ENCODE assay signal across 7 cellular contexts in the genomic region with DNA sequence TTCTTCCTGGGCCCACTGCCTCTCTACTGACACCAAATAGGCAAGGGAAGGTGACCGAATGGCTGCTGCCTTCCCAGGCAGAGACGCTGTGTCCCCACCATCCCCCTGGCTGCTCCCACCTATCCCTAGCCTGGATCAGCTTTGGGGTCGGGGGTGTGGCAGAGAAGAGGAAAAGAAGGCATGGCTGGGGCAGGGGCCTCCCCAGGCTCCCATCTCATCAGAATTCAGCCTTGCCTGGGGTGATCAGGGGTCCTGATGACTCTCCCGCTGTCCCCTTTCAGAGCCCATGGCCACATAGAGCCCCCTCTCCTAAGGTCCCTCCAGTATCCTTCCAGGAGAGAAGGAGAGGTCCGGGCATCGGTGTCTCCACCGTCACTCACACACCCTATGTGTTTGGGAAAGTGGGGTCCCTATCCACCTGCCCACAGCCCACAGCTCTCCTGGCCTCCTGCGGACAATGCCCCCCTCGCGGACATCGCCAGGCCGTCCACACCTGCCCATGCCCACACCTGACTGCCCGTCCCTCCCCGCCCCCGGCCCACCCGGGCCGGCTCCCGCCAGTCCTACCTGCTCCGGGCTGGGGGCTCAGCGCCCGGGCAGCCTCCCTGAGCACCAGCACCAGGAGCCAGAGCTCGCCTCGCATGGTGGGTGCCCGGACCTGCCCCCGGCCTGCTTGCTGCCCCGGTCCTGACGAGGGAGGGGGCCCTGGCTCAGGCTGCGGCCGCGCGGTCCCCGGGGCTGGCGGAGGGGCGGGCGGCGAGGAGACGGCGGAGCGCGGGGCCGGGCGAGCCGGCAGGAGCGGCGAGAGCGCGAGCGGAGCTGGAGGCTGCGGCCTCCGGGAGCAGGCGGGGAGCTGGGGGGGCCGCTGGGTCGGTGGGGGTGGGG. TPM values are rescaled to one million over a fixed set of nuclear protein-coding genes. Genes with fewer than 3 reads are reported as not detected.
DNase-seq lines count a peak whose midpoint lies in the region; ATAC-seq and TF ChIP-seq lines count a peak whose summit lies in the region.

A gene (minus strand): TSS at position 843 of the 885 bp plus-strand sequence. CDS start 200 bp downstream, at position 643.

- H3K9me3 ChIP-seq in iPS-18c (ENCODE audit: control insufficient read depth, insufficient read depth, low read length) (no peaks in the 10 kb centered on the region), adrenal gland (replicated peaks in 1 of 3) (no peaks in the 10 kb centered on the region)

- ATAC-seq in GM21447 (IDR thresholded peaks at IDR 0.05; ENCODE audit: unreplicated experiment): no peak

- H4K20me1 ChIP-seq in KMS-11 (ENCODE audit: insufficient read depth): no peaks in the 10 kb centered on the region

- peak within 1 kb of the TSS; percentile 52 for H3K4me2 ChIP-seq in KMS-11

- H3K27ac Mint-ChIP-seq in activated naive CD8-positive, alpha-beta T cell: peak within 1 kb of the TSS; percentile 99

- peaks cover 48% of the 10 kb centered on the region for H3K4me1 Mint-ChIP-seq in activated naive CD8-positive, alpha-beta T cell (ENCODE audit: low read depth)

- H3K27me3 ChIP-seq in KMS-11 (ENCODE audit: insufficient read depth, low read depth) (peaks cover 9% of the 10 kb centered on the region; the same call in 1 of the 2 replicates), adrenal gland (no peaks in the 10 kb centered on the region)

- H3K36me3 Mint-ChIP-seq in activated naive CD8-positive, alpha-beta T cell: no peaks in the 10 kb centered on the region

- H3K4me3 Mint-ChIP-seq in activated naive CD8-positive, alpha-beta T cell: peak within 1 kb of the TSS; percentile 96

- H3K79me2 ChIP-seq in KMS-11 (ENCODE audit: insufficient read depth, low read depth): no peaks in the 10 kb centered on the region

- peak within 1 kb of the TSS; percentile 53; the same call in 1 of the 2 replicates for H3K9ac ChIP-seq in KMS-11

- no peaks in the 10 kb centered on the region for H3K36me3 ChIP-seq in KMS-11 (ENCODE audit: insufficient read depth)
- H3K36me3 ChIP-seq in adrenal gland (replicated peaks in 1 of 2): no peaks in the 10 kb centered on the region

- H3K4me1 ChIP-seq in KMS-11 (ENCODE audit: low read depth, poor library complexity, severe bottlenecking) (peaks cover 11% of the 10 kb centered on the region), adrenal gland (replicated peaks in 1 of 2) (peaks cover 9 to 12% of the 10 kb centered on the region in 2 donors)

- H2AFZ ChIP-seq in KMS-11 (ENCODE audit: low read depth): peak within 1 kb of the TSS; percentile 73

- H3K4me3 ChIP-seq in KMS-11 (IDR thresholded peaks at IDR 0.05; ENCODE audit: insufficient read depth, low read depth, low read length): no peak within 1 kb of the TSS
- H3K4me3 ChIP-seq in iPS-18c (ENCODE audit: insufficient read depth, low read depth, low read length): peak within 1 kb of the TSS; percentile 83
- H3K4me3 ChIP-seq in adrenal gland: peak within 1 kb of the TSS in 1 of 4 donors; percentile 81

- intact Hi-C loops in adrenal gland (cut with DNase I): loop anchor here (5.0 to 10.0 kb wide), 3 partner anchors 84 to 276 kb away; a partner anchor contains a TSS

- no peaks in the 10 kb centered on the region for H3K9me3 Mint-ChIP-seq in activated naive CD8-positive, alpha-beta T cell (ENCODE audit: low read depth)

- TF ChIP-seq POLR2A in adrenal gland (IDR thresholded peaks at IDR 0.05): no peak

- DNase-seq in stimulated activated naive CD4-positive, alpha-beta T cell treated with Interleukin-2 at 50 U/mL for 16 hours (lab: John Stamatoyannopoulos, UW): peak; percentile 16
- DNase-seq in AML-193 (lab: John Stamatoyannopoulos, UW): no peak
- DNase-seq in adrenal gland: no peak

- TF ChIP-seq CTCF in KMS-11 (conservative IDR thresholded peaks at IDR 0.05; ENCODE audit: low read depth, low read length): no peak
- no peak for TF ChIP-seq CTCF in adrenal gland (IDR thresholded peaks at IDR 0.05)

- H3K27ac ChIP-seq in KMS-11: no peak within 1 kb of the TSS
- no peak within 1 kb of the TSS for H3K27ac ChIP-seq in adrenal gland

- WGBS in adrenal gland, 4 donors: 7 to 29% (median 13%) methylated on average over 8 to 52 of the region's 53 CpGs

- H3K27me3 Mint-ChIP-seq in activated naive CD8-positive, alpha-beta T cell: no peaks in the 10 kb centered on the region

RNA-seq across cellular contexts. Expression of the gene that starts here (rescaled TPM):
- 1 to 10 TPM; 1.3 to 5.0 (median 3.9) TPM for total RNA-seq in adrenal gland
- polyA plus RNA-seq in adrenal gland: 1 to 10 TPM; 1.5 to 5.6 (median 4.8) TPM
